8 cellular contexts compared by ENCODE assay signal in genomic region chr10:11180228-11180627, GRCh38.
DNase-seq lines count a peak whose midpoint lies in the region; ATAC-seq and TF ChIP-seq lines count a peak whose summit lies in the region.

No MANE protein-coding gene starts in this region.

- peak; percentile 76 for DNase-seq in SKM-1 treated with dmso at 0.1 percent for 144 hours (lab: John Stamatoyannopoulos, UW; ENCODE audit: unreplicated experiment)
- DNase-seq in activated naive CD8-positive, alpha-beta T cell treated with anti-CD3 and anti-CD28 coated beads, Interleukin-2, amount 50 U/mL, for 24 hours: peak; percentile 64
- DNase-seq in stimulated activated CD4-positive, alpha-beta T cell treated with anti-CD3 and anti-CD28 coated beads, Interleukin-2, amount 100 ng/mL, for 24 hours: peak; percentile 61 to 63
- DNase-seq in NCI-H82 treated with DMSO at 0.1 percent for 48 hours (lab: John Stamatoyannopoulos, UW; ENCODE audit: unreplicated experiment): no peak
- no peak for DNase-seq in ureter (ENCODE audit: low spot score)
- DNase-seq in foreskin keratinocyte: no peak

- no peaks in the 10 kb centered on the region for H3K4me1 ChIP-seq in foreskin keratinocyte

- H3K9me3 Mint-ChIP-seq in activated naive CD8-positive, alpha-beta T cell treated with anti-CD3 and anti-CD28 coated beads, Interleukin-2, amount 50 U/mL, for 24 hours: peaks cover 10% of the 10 kb centered on the region

- no peak for TF ChIP-seq CTCF in foreskin keratinocyte (conservative IDR thresholded peaks at IDR 0.05)

- no peaks in the 10 kb centered on the region for H3K27me3 ChIP-seq in foreskin keratinocyte

- peaks cover 98% of the 10 kb centered on the region for H3K4me1 Mint-ChIP-seq in activated naive CD8-positive, alpha-beta T cell treated with anti-CD3 and anti-CD28 coated beads, Interleukin-2, amount 50 U/mL, for 24 hours

- no peak overlapping the region for H3K4me3 Mint-ChIP-seq in activated naive CD8-positive, alpha-beta T cell treated with anti-CD3 and anti-CD28 coated beads, Interleukin-2, amount 50 U/mL, for 24 hours

- peaks cover 85% of the 10 kb centered on the region for H3K36me3 Mint-ChIP-seq in activated naive CD8-positive, alpha-beta T cell treated with anti-CD3 and anti-CD28 coated beads, Interleukin-2, amount 50 U/mL, for 24 hours (ENCODE audit: low read depth)

- H3K27ac Mint-ChIP-seq in activated naive CD8-positive, alpha-beta T cell treated with anti-CD3 and anti-CD28 coated beads, Interleukin-2, amount 50 U/mL, for 24 hours: no peak overlapping the region

- H3K27me3 Mint-ChIP-seq in activated naive CD8-positive, alpha-beta T cell treated with anti-CD3 and anti-CD28 coated beads, Interleukin-2, amount 50 U/mL, for 24 hours: peaks cover 2% of the 10 kb centered on the region

- ATAC-seq in GM21381 (IDR thresholded peaks at IDR 0.05; ENCODE audit: unreplicated experiment): peak; percentile 21
- ATAC-seq in activated naive CD8-positive, alpha-beta T cell treated with anti-CD3 and anti-CD28 coated beads, Interleukin-2, amount 50 U/mL, for 24 hours: peak; percentile 63
- no peak for ATAC-seq in GM21360 (IDR thresholded peaks at IDR 0.05; ENCODE audit: unreplicated experiment)
- ATAC-seq in foreskin keratinocyte: no peak

- no peak overlapping the region for H3K27ac ChIP-seq in foreskin keratinocyte

Comparison
In these comparisons a context has a peak if more than half of its experiments do, and no peak if none do; other contexts are left out.
1. ATAC-seq: peak in GM21381 (single experiment) and activated naive CD8-positive, alpha-beta T cell treated with anti-CD3 and anti-CD28 coated beads, Interleukin-2, amount 50 U/mL, for 24 hours (single experiment); none in GM21360 (single experiment) and foreskin keratinocyte (single experiment).
2. DNase-seq: peak in SKM-1 treated with dmso at 0.1 percent for 144 hours (single experiment), activated naive CD8-positive, alpha-beta T cell treated with anti-CD3 and anti-CD28 coated beads, Interleukin-2, amount 50 U/mL, for 24 hours (single experiment) and stimulated activated CD4-positive, alpha-beta T cell treated with anti-CD3 and anti-CD28 coated beads, Interleukin-2, amount 100 ng/mL, for 24 hours (2 of 2); none in NCI-H82 treated with DMSO at 0.1 percent for 48 hours (single experiment), ureter (single experiment) and foreskin keratinocyte (0 of 2).